8 cellular contexts compared by ENCODE assay signal in the genomic region with DNA sequence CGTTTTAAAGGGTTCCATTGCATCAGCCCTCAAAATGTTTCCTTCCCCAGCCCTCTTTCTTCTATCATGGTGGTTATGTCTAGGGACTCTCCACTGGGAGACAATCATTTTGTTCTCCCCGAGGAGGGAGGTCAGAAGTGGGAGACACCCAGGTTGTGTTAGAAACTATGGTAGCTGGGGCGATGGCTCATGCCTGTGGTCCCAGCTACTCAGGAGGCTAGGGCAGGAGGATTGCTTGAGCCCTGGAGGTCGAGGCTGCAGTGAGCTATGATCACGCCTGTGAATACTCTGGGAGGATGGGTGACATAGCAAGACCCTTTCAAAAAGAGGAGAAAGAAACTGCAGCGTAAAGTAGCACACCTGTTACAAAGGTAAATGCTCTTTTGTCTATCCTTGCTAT. TPM values are rescaled to one million over a fixed set of nuclear protein-coding genes. Genes with fewer than 3 reads are reported as not detected.
DNase-seq lines count a peak whose midpoint lies in the region; ATAC-seq and TF ChIP-seq lines count a peak whose summit lies in the region.

No MANE protein-coding gene starts in this region.

- RAD21 ChIA-PET in HCT116 (lab: Charles Lee; ENCODE audit: low non-redundant PET in 1 of 2, low total read pairs in 2 of 2, uncharacterized antibody in 2 of 2, unreplicated experiment in 2 of 2) = interaction anchor here (1.2 kb wide), 2 partner anchors 18 to 19 kb away, joined by 3 to 4 read pairs; a partner anchor contains a TSS

- peak overlapping the region; percentile 46 for H3K9ac ChIP-seq in HCT116 (ENCODE audit: low read length)

- H3K4me3 ChIP-seq in ACC112 (ENCODE audit: low read depth, low read length) = peak overlapping the region; percentile 79
- H3K4me3 ChIP-seq in HCT116 (replicated peaks in 1 of 2; ENCODE audit: low read depth in 1 of 2, low read length in 2 of 2) = peak overlapping the region; percentile 13 to 33
- H3K4me3 ChIP-seq in adrenal gland = peak overlapping the region in 3 of 4 donors; percentile 22 to 56 (median 37)
- peak overlapping the region; percentile 39 to 70 for H3K4me3 ChIP-seq in testis

- no peak for TF ChIP-seq CTCF in HCT116 (IDR thresholded peaks at IDR 0.05 in 2 of 3, conservative IDR thresholded peaks at IDR 0.05 in 1 of 3; ENCODE audit: borderline replicate concordance in 1 of 3, insufficient read depth in 1 of 3, low read depth in 2 of 3, low read length in 2 of 3)
- TF ChIP-seq CTCF in adrenal gland (IDR thresholded peaks at IDR 0.05) = no peak
- TF ChIP-seq CTCF in testis (IDR thresholded peaks at IDR 0.05) = no peak

- H3K79me2 ChIP-seq in ACC112 (ENCODE audit: control insufficient read depth, insufficient read depth, low read length, unreplicated experiment) (no peaks in the 10 kb centered on the region), HCT116 (ENCODE audit: insufficient read depth, low read length) (no peaks in the 10 kb centered on the region)

- BruUV-seq in HCT116 (replicated peaks; lab: Mats Ljungman, UMichigan) = TSS peak; percentile 69

- CTCF ChIA-PET in HCT116 (lab: Charles Lee) = interaction anchor here (0.9 to 2.1 kb wide), 12 partner anchors 10 to 222 kb away, joined by 3 to 30 read pairs (median 4); a partner anchor contains a TSS

- peak; percentile 5 for ATAC-seq in HCT116
- no peak for ATAC-seq in HG02938 (IDR thresholded peaks at IDR 0.05; ENCODE audit: unreplicated experiment)
- ATAC-seq in GM21529 (IDR thresholded peaks at IDR 0.05; ENCODE audit: unreplicated experiment) = no peak

- H3K27ac ChIP-seq in ACC112 (ENCODE audit: low read depth, low read length) = peak overlapping the region; percentile 68
- peak overlapping the region; percentile 51 for H3K27ac ChIP-seq in HCT116 (ENCODE audit: low read depth, low read length)
- peak overlapping the region; percentile 78 to 94 (median 84) for H3K27ac ChIP-seq in adrenal gland
- H3K27ac ChIP-seq in layer of hippocampus (ENCODE audit: low read depth, low read length) = peak overlapping the region; percentile 94
- H3K27ac ChIP-seq in testis = peak overlapping the region; percentile 93 to 95

- H3K4me1 ChIP-seq in ACC112 (ENCODE audit: control insufficient read depth, insufficient read depth, low read length, unreplicated experiment) (peaks cover 12% of the 10 kb centered on the region), HCT116 (ENCODE audit: control insufficient read depth in 1 of 2, insufficient read depth in 2 of 2, low read length in 2 of 2) (peaks cover 12 to 18% of the 10 kb centered on the region in 2 experiments), adrenal gland (replicated peaks in 1 of 2) (peaks cover 5 to 16% of the 10 kb centered on the region in 2 donors), testis (no peaks in the 10 kb centered on the region)

- H3K9me2 ChIP-seq in HCT116 (ENCODE audit: insufficient read depth) = no peaks in the 10 kb centered on the region

- H3K4me2 ChIP-seq in HCT116 (ENCODE audit: low read length) = peak overlapping the region; percentile 73

- no peak for TF ChIP-seq RAD21 in HCT116 (IDR thresholded peaks at IDR 0.05; ENCODE audit: low read depth)

- intact Hi-C loops in HCT116 (cut with micrococcal nuclease) = loop anchor here (1.0 kb wide), 1 partner anchor 20 kb away; no protein-coding TSS in a partner anchor
- intact Hi-C loops in adrenal gland (cut with DNase I) = no loop called here
- intact Hi-C loops in testis (cut with DNase I; ENCODE audit: low total_unique reads) = no loop called here

- DNase-seq in HCT116 (ENCODE audit: low read depth, low spot score) (no peak), adrenal gland (peak in 1 of 7 donors; percentile 16), testis (no peak), SW 1271 (lab: John Stamatoyannopoulos, UW) (no peak)

- no peaks in the 10 kb centered on the region for H4K20me1 ChIP-seq in HCT116 (ENCODE audit: insufficient read depth)

- H3K36me3 ChIP-seq in ACC112 (ENCODE audit: insufficient read depth, low read length) = no peaks in the 10 kb centered on the region
- H3K36me3 ChIP-seq in HCT116 (ENCODE audit: control insufficient read depth in 1 of 2, insufficient read depth in 2 of 2, low read length in 2 of 2) = no peaks in the 10 kb centered on the region; a peak in 1 of 4 replicates
- no peaks in the 10 kb centered on the region for H3K36me3 ChIP-seq in adrenal gland (replicated peaks in 1 of 2)
- no peaks in the 10 kb centered on the region for H3K36me3 ChIP-seq in testis (ENCODE audit: low read depth, missing control alignments)

- TF ChIP-seq POLR2A in HCT116 (IDR thresholded peaks at IDR 0.05; ENCODE audit: borderline replicate concordance, extremely low read depth, insufficient read depth, insufficient read length) (no peak), adrenal gland (IDR thresholded peaks at IDR 0.05) (no peak), testis (IDR thresholded peaks at IDR 0.05) (no peak)

- H2AFZ ChIP-seq in ACC112 (ENCODE audit: low read length, unreplicated experiment) = peak overlapping the region; percentile 90
- peak overlapping the region; percentile 57 for H2AFZ ChIP-seq in HCT116 (ENCODE audit: low read depth, low read length, poor library complexity, severe bottlenecking)

- POLR2A ChIA-PET in HCT116 (lab: Charles Lee) = interaction anchor here (0.7 to 1.7 kb wide), 12 partner anchors 11 to 72 kb away, joined by 3 to 10 read pairs (median 4); a partner anchor contains a TSS

- H3K27me3 ChIP-seq in ACC112 (ENCODE audit: insufficient read depth, low read length) (no peaks in the 10 kb centered on the region), HCT116 (ENCODE audit: insufficient read depth, low read length) (no peaks in the 10 kb centered on the region), adrenal gland (no peaks in the 10 kb centered on the region), layer of hippocampus (ENCODE audit: control insufficient read depth, insufficient read depth, low read length) (no peaks in the 10 kb centered on the region), testis (no peaks in the 10 kb centered on the region)

- WGBS in adrenal gland, 4 donors = 70 to 72% (median 71%) methylated on average over 6 of the region's 6 CpGs
- 46 to 48% methylated on average over 5 to 6 of the region's 6 CpGs for WGBS in testis, 2 donors

- H3K9me3 ChIP-seq in HCT116 (ENCODE audit: control insufficient read depth in 1 of 2, insufficient read depth in 1 of 2, low read depth in 1 of 2, low read length in 2 of 2) = no peaks in the 10 kb centered on the region
- no peaks in the 10 kb centered on the region for H3K9me3 ChIP-seq in adrenal gland (replicated peaks in 1 of 3)
- no peaks in the 10 kb centered on the region for H3K9me3 ChIP-seq in testis

TF ChIP-seq in HCT116, 20 proteins besides CTCF, POLR2A, EP300 and RAD21 (continues in another document):
- TF ChIP-seq ELF1 (IDR thresholded peaks at IDR 0.05; ENCODE audit: borderline replicate concordance, low read depth) (no peak), CEBPB (IDR thresholded peaks at IDR 0.05; ENCODE audit: low read depth) (no peak), SP1 (IDR thresholded peaks at IDR 0.05; ENCODE audit: low read depth) (no peak), EGR1 (IDR thresholded peaks at IDR 0.05; ENCODE audit: low read depth) (no peak), EZH2 (IDR thresholded peaks at IDR 0.05) (no peak)
- TF ChIP-seq, protein P1, sequence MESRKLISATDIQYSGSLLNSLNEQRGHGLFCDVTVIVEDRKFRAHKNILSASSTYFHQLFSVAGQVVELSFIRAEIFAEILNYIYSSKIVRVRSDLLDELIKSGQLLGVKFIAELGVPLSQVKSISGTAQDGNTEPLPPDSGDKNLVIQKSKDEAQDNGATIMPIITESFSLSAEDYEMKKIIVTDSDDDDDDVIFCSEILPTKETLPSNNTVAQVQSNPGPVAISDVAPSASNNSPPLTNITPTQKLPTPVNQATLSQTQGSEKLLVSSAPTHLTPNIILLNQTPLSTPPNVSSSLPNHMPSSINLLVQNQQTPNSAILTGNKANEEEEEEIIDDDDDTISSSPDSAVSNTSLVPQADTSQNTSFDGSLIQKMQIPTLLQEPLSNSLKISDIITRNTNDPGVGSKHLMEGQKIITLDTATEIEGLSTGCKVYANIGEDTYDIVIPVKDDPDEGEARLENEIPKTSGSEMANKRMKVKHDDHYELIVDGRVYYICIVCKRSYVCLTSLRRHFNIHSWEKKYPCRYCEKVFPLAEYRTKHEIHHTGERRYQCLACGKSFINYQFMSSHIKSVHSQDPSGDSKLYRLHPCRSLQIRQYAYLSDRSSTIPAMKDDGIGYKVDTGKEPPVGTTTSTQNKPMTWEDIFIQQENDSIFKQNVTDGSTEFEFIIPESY (IDR thresholded peaks at IDR 0.05; ENCODE audit: extremely low read depth, insufficient replicate concordance, low read length) = no peak

RNA-seq across cellular contexts. Expression of a gene that starts 13.0 kb away (rescaled TPM):
- total RNA-seq in HCT116 (2021; ENCODE audit: unreplicated experiment) (8.0 TPM), adrenal gland (10 to 100 TPM in 5 of 8 donors, 1 to 10 TPM in 3; 6.9 to 18.6 (median 13.2) TPM), testis (10 to 100 TPM; 32.7 to 33.9 TPM)
- polyA plus RNA-seq in HCT116 (2012) = 11.4 TPM in 2 replicates
- polyA plus RNA-seq in adrenal gland (10 to 100 TPM; 11.0 to 29.0 (median 13.8) TPM), testis (ENCODE audit: insufficient read depth, low read depth, low replicate concordance) (112 TPM)

RNA-seq across cellular contexts. Expression of a gene that starts 18.5 kb away (rescaled TPM):
- total RNA-seq in HCT116 (2021; ENCODE audit: unreplicated experiment) = 10.0 TPM
- polyA plus RNA-seq in HCT116 (2012) = 7.6 and 9.8 TPM in 2 replicates
- 10 to 100 TPM in 7 of 8 donors, 1 to 10 TPM in 1; 3.3 to 24.5 (median 14.9) TPM for total RNA-seq in adrenal gland
- 10 to 100 TPM in 2 of 3 donors, 1 to 10 TPM in 1; 2.5 to 19.5 (median 19.5) TPM for polyA plus RNA-seq in adrenal gland
- total RNA-seq in testis = 10 to 100 TPM; 11.6 to 22.0 TPM
- 21.3 TPM for polyA plus RNA-seq in testis (ENCODE audit: insufficient read depth, low read depth, low replicate concordance)

RNA-seq across cellular contexts. Expression of a gene that starts 22.7 kb away (rescaled TPM):
- total RNA-seq in HCT116 (2021; ENCODE audit: unreplicated experiment) = 117 TPM
- polyA plus RNA-seq in HCT116 (2012) = 312 and 352 TPM in 2 replicates
- 10 to 100 TPM in 7 of 8 donors, 1 to 10 TPM in 1; 8.0 to 53.6 (median 35.1) TPM for total RNA-seq in adrenal gland
- 100 to 1,000 TPM in 1 of 3 donors, 10 to 100 TPM in 2; 29.5 to 113 (median 42.3) TPM for polyA plus RNA-seq in adrenal gland
- total RNA-seq in testis = 1 to 10 TPM; 8.8 to 8.9 TPM
- polyA plus RNA-seq in testis (ENCODE audit: insufficient read depth, low read depth, low replicate concordance) = 14.3 TPM

RNA-seq across cellular contexts. Expression of a gene that starts 24.3 kb away (rescaled TPM):
- total RNA-seq in HCT116 (2021; ENCODE audit: unreplicated experiment) (1,068 TPM), adrenal gland (100 to 1,000 TPM; 555 to 929 (median 783) TPM), testis (100 to 1,000 TPM; 347 to 356 TPM)
- 1,589 and 1,878 TPM in 2 replicates for polyA plus RNA-seq in HCT116 (2012)
- polyA plus RNA-seq in adrenal gland (1,000 to 10,000 TPM in 1 of 3 donors, 100 to 1,000 TPM in 2; 241 to 2,322 (median 444) TPM), testis (ENCODE audit: insufficient read depth, low read depth, low replicate concordance) (544 TPM)

RNA-seq across cellular contexts. Expression of a gene that starts 36.1 kb away (rescaled TPM):
- total RNA-seq in HCT116 (2021; ENCODE audit: unreplicated experiment) = 104 TPM
- 82.2 and 91.6 TPM in 2 replicates for polyA plus RNA-seq in HCT116 (2012)
- total RNA-seq in adrenal gland = 100 to 1,000 TPM in 4 of 8 donors, 10 to 100 TPM in 4; 51.0 to 263 (median 110) TPM
- 100 to 1,000 TPM in 2 of 3 donors, 10 to 100 TPM in 1; 57.4 to 482 (median 258) TPM for polyA plus RNA-seq in adrenal gland
- total RNA-seq in testis = 10 to 100 TPM; 63.4 to 73.2 TPM
- polyA plus RNA-seq in testis (ENCODE audit: insufficient read depth, low read depth, low replicate concordance) = 40.5 TPM

Comparison
In these comparisons a context has a peak if more than half of its experiments do, and no peak if none do; other contexts are left out.
1. H3K4me3 ChIP-seq: peak in every context shown above with its lines; median percentile 79 in ACC112; 54 in testis; 37 in adrenal gland; 23 in HCT116.